Comparison of ENCODE assay signal across 1 cellular context in the genomic region with DNA sequence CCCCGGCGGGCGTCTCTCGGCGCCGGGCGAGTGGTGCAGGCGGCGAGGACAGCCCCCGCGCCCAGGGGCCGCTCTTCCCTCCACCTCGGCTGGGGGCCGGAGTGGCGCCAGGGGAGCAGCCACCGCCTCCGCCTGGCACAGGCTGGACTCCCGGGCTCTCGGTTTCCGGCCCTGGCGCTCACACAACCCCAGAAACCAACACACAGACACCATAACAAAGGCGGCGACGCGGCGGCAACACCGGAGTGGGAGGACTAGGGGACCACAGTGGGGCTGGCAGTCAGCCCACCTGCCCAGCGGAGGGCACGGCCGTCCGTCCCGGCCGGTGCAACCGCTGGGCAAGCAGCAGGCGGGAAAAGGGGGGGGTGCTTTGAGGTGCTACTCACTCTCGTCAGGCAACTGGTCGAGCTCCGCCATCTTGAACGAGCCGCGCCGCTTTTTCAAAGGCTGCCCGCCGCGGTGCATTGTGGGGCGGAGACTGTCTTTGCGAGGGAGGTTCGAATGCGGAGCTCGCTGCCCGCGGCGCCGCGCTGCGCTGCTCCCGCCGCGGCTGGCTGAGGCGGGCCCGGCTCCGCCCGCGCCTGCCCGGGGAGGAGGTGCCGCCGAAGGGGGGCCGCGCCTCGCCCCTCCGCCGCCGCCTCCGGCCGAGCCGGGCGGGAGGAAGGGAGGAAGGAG.
A peak's percentile ranks its signal among the peaks of the same experiment; 100 is the strongest.
TF ChIP-seq lines count a peak whose summit lies in the region.

A gene with protein sequence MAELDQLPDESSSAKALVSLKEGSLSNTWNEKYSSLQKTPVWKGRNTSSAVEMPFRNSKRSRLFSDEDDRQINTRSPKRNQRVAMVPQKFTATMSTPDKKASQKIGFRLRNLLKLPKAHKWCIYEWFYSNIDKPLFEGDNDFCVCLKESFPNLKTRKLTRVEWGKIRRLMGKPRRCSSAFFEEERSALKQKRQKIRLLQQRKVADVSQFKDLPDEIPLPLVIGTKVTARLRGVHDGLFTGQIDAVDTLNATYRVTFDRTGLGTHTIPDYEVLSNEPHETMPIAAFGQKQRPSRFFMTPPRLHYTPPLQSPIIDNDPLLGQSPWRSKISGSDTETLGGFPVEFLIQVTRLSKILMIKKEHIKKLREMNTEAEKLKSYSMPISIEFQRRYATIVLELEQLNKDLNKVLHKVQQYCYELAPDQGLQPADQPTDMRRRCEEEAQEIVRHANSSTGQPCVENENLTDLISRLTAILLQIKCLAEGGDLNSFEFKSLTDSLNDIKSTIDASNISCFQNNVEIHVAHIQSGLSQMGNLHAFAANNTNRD (minus strand): TSS at position 442 of the 675 bp plus-strand sequence. CDS start 25 bp downstream, at position 417.

TF ChIP-seq in SK-N-SH, 30 proteins besides CTCF, POLR2A, EP300 and RAD21:
- TF ChIP-seq, protein P1, sequence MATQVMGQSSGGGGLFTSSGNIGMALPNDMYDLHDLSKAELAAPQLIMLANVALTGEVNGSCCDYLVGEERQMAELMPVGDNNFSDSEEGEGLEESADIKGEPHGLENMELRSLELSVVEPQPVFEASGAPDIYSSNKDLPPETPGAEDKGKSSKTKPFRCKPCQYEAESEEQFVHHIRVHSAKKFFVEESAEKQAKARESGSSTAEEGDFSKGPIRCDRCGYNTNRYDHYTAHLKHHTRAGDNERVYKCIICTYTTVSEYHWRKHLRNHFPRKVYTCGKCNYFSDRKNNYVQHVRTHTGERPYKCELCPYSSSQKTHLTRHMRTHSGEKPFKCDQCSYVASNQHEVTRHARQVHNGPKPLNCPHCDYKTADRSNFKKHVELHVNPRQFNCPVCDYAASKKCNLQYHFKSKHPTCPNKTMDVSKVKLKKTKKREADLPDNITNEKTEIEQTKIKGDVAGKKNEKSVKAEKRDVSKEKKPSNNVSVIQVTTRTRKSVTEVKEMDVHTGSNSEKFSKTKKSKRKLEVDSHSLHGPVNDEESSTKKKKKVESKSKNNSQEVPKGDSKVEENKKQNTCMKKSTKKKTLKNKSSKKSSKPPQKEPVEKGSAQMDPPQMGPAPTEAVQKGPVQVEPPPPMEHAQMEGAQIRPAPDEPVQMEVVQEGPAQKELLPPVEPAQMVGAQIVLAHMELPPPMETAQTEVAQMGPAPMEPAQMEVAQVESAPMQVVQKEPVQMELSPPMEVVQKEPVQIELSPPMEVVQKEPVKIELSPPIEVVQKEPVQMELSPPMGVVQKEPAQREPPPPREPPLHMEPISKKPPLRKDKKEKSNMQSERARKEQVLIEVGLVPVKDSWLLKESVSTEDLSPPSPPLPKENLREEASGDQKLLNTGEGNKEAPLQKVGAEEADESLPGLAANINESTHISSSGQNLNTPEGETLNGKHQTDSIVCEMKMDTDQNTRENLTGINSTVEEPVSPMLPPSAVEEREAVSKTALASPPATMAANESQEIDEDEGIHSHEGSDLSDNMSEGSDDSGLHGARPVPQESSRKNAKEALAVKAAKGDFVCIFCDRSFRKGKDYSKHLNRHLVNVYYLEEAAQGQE (IDR thresholded peaks at IDR 0.05; ENCODE audit: low read depth, low read length), result no peak; the same call in 1 of the 2 replicates
- TF ChIP-seq POLR2AphosphoS5 (IDR thresholded peaks at IDR 0.05; ENCODE audit: low read depth, low read length) (peak; percentile 51), TAF1 (IDR thresholded peaks at IDR 0.05; ENCODE audit: borderline replicate concordance, low read depth, low read length) (peak; percentile 85), SIN3A (IDR thresholded peaks at IDR 0.05; ENCODE audit: borderline replicate concordance, low read depth, low read length) (peak; percentile 93; the same call in 1 of the 2 replicates), FOXM1 (IDR thresholded peaks at IDR 0.05; ENCODE audit: low read depth) (0 out of 2 replicates have a peak, but pooled peaks have one; percentile 25), FOSL2 (IDR thresholded peaks at IDR 0.05; ENCODE audit: borderline replicate concordance, low read depth) (0 out of 2 replicates have a peak, but pooled peaks have one; percentile 20), MXI1 (IDR thresholded peaks at IDR 0.05; ENCODE audit: low read depth, low read length) (peak; percentile 85), GATA2 (CRISPR knock-in tag; IDR thresholded peaks at IDR 0.05) (no peak), RXRA (IDR thresholded peaks at IDR 0.05; ENCODE audit: borderline replicate concordance, low read depth) (no peak), FOXJ3 (CRISPR knock-in tag; IDR thresholded peaks at IDR 0.05) (peak; percentile 45; the same call in 1 of the 2 replicates), NRF1 (IDR thresholded peaks at IDR 0.05; ENCODE audit: low read depth, low read length) (peak; percentile 53), GABPA (IDR thresholded peaks at IDR 0.05; ENCODE audit: low read depth) (no peak), ELF1 (IDR thresholded peaks at IDR 0.05) (no peak), TEAD4 (IDR thresholded peaks at IDR 0.05; ENCODE audit: borderline replicate concordance, insufficient read depth) (no peak), NFIC (IDR thresholded peaks at IDR 0.05; ENCODE audit: borderline replicate concordance) (no peak), SMC3 (IDR thresholded peaks at IDR 0.05; ENCODE audit: low read depth, low read length) (no peak), JUND (IDR thresholded peaks at IDR 0.05) (no peak), YY1 (IDR thresholded peaks at IDR 0.05; ENCODE audit: low read depth) (peak; percentile 94), RFX5 (IDR thresholded peaks at IDR 0.05; ENCODE audit: low read length) (no peak)
- TF ChIP-seq, protein P2, sequence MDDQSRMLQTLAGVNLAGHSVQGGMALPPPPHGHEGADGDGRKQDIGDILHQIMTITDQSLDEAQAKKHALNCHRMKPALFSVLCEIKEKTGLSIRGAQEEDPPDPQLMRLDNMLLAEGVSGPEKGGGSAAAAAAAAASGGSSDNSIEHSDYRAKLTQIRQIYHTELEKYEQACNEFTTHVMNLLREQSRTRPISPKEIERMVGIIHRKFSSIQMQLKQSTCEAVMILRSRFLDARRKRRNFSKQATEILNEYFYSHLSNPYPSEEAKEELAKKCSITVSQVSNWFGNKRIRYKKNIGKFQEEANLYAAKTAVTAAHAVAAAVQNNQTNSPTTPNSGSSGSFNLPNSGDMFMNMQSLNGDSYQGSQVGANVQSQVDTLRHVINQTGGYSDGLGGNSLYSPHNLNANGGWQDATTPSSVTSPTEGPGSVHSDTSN (IDR thresholded peaks at IDR 0.05), result no peak
- TF ChIP-seq, protein P3, sequence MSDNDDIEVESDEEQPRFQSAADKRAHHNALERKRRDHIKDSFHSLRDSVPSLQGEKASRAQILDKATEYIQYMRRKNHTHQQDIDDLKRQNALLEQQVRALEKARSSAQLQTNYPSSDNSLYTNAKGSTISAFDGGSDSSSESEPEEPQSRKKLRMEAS (IDR thresholded peaks at IDR 0.05; ENCODE audit: low read depth), result peak; percentile 94
- TF ChIP-seq, protein P4, sequence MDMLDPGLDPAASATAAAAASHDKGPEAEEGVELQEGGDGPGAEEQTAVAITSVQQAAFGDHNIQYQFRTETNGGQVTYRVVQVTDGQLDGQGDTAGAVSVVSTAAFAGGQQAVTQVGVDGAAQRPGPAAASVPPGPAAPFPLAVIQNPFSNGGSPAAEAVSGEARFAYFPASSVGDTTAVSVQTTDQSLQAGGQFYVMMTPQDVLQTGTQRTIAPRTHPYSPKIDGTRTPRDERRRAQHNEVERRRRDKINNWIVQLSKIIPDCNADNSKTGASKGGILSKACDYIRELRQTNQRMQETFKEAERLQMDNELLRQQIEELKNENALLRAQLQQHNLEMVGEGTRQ (IDR thresholded peaks at IDR 0.05; ENCODE audit: borderline replicate concordance, low read depth, low read length), result no peak
- TF ChIP-seq, protein P5, sequence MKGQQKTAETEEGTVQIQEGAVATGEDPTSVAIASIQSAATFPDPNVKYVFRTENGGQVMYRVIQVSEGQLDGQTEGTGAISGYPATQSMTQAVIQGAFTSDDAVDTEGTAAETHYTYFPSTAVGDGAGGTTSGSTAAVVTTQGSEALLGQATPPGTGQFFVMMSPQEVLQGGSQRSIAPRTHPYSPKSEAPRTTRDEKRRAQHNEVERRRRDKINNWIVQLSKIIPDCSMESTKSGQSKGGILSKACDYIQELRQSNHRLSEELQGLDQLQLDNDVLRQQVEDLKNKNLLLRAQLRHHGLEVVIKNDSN (IDR thresholded peaks at IDR 0.05; ENCODE audit: borderline replicate concordance, low read depth), result no peak
TF ChIP-seq in SK-N-SH: peak in this region for 10.
